In genomic region chr1:183933528-183934179, GRCh38 we compare ENCODE assay signal across 21 cellular contexts.
DNase-seq lines count a peak whose midpoint lies in the region; ATAC-seq, FAIRE-seq and TF ChIP-seq lines count a peak whose summit lies in the region.
"Had no signal": no experiment of that assay in that cellular context is flagged by ENCODE, and none has a peak within 500 bp of the region (broad histone marks: within the 10 kb centered on the region; RNA-seq: fewer than 3 reads in every experiment).

No MANE protein-coding gene starts in this region.

- dilution Hi-C loops in endothelial cell of umbilical vein (cut with MboI; ENCODE audit: extremely low pct_ligation_motif_present, low sequenced_read_pairs), result no loop called here

- no peaks in the 10 kb centered on the region for H3K27me3 ChIP-seq in A673 (replicated peaks; ENCODE audit: insufficient read depth, low read depth, low read length, poor library complexity)
- no peaks in the 10 kb centered on the region for H3K27me3 ChIP-seq in endothelial cell of umbilical vein (ENCODE audit: control insufficient read depth in 2 of 2, insufficient read depth in 2 of 2, low read length in 2 of 2)
- H3K27me3 ChIP-seq: BLaER1 treated with 17β-estradiol and CSF1 and Interleukin-3, amounts not matched to agents 10 nM and 100 nM had no signal

- H3K36me3 ChIP-seq in A673 (ENCODE audit: insufficient read depth, low read length, poor library complexity, severe bottlenecking), result peaks cover 22% of the 10 kb centered on the region
- no peaks in the 10 kb centered on the region for H3K36me3 ChIP-seq in endothelial cell of umbilical vein (ENCODE audit: control insufficient read depth in 2 of 2, extremely low read depth in 1 of 2, insufficient read depth in 2 of 2, low read length in 2 of 2)

- TF ChIP-seq POLR2A in endothelial cell of umbilical vein (IDR thresholded peaks at IDR 0.05; ENCODE audit: low read depth, low read length), result no peak

- peak overlapping the region; percentile 21 for H3K27ac Mint-ChIP-seq in stimulated activated effector memory CD8-positive, alpha-beta T cell treated with anti-CD3 and anti-CD28 coated beads, Interleukin-12 subunit alpha, Interleukin-12 subunit beta, amount 100 ng/mL, for 72 hours
- H3K27ac Mint-ChIP-seq: GM23338 had no signal

- H3K36me3 Mint-ChIP-seq in stimulated activated effector memory CD8-positive, alpha-beta T cell treated with anti-CD3 and anti-CD28 coated beads, Interleukin-12 subunit alpha, Interleukin-12 subunit beta, amount 100 ng/mL, for 72 hours, result no peaks in the 10 kb centered on the region

- H3K9ac ChIP-seq in endothelial cell of umbilical vein (replicated peaks; ENCODE audit: extremely low read depth, insufficient read depth, low read length), result no peak overlapping the region
- H3K9ac ChIP-seq: BLaER1 treated with 17β-estradiol and CSF1 and Interleukin-3, amounts not matched to agents 10 nM and 100 nM; KMS-11 had no signal

- POLR2A ChIA-PET in A673 (lab: Charles Lee; ENCODE audit: low non-redundant PET) (no interaction called here), endothelial cell of umbilical vein (lab: Charles Lee) (no interaction called here)

- H3K4me3 Mint-ChIP-seq in stimulated activated effector memory CD8-positive, alpha-beta T cell treated with anti-CD3 and anti-CD28 coated beads, Interleukin-12 subunit alpha, Interleukin-12 subunit beta, amount 100 ng/mL, for 72 hours, result no peak overlapping the region
- H3K4me3 Mint-ChIP-seq: CD8-positive, alpha-beta memory T cell; GM23338 had no signal

- H3K4me1 Mint-ChIP-seq in stimulated activated effector memory CD8-positive, alpha-beta T cell treated with anti-CD3 and anti-CD28 coated beads, Interleukin-12 subunit alpha, Interleukin-12 subunit beta, amount 100 ng/mL, for 72 hours, result peaks cover 13% of the 10 kb centered on the region
- H3K4me1 Mint-ChIP-seq: GM23338 had no signal

- no peaks in the 10 kb centered on the region for H3K9me3 Mint-ChIP-seq in stimulated activated effector memory CD8-positive, alpha-beta T cell treated with anti-CD3 and anti-CD28 coated beads, Interleukin-12 subunit alpha, Interleukin-12 subunit beta, amount 100 ng/mL, for 72 hours
- H3K9me3 Mint-ChIP-seq: CD8-positive, alpha-beta memory T cell; GM23338 had no signal

- no peak for ATAC-seq in stimulated activated effector memory CD8-positive, alpha-beta T cell treated with anti-CD3 and anti-CD28 coated beads, Interleukin-12 subunit alpha, Interleukin-12 subunit beta, amount 100 ng/mL, for 72 hours
- ATAC-seq in GM21737 (IDR thresholded peaks at IDR 0.05; ENCODE audit: unreplicated experiment) (no peak), GM21515 (IDR thresholded peaks at IDR 0.05; ENCODE audit: unreplicated experiment) (no peak), HG03354 (IDR thresholded peaks at IDR 0.05; ENCODE audit: poor library complexity, severe bottlenecking, unreplicated experiment) (no peak), HG02798 (IDR thresholded peaks at IDR 0.05; ENCODE audit: poor library complexity, unreplicated experiment) (no peak)
- ATAC-seq: GM23338, HCT116, PC-3 had no signal

- H3K79me2 ChIP-seq in endothelial cell of umbilical vein (ENCODE audit: control insufficient read depth, insufficient read depth, low read length), result no peaks in the 10 kb centered on the region

- intact Hi-C loops in A673 (cut with micrococcal nuclease; ENCODE audit: unreplicated experiment), result loop anchor here (5.0 kb wide), 1 partner anchor 104 kb away; the partner anchor contains the start of gene COLGALT2
- intact Hi-C loops in endothelial cell of umbilical vein (cut with micrococcal nuclease), result loop anchor here (5.0 kb wide), 1 partner anchor 289 kb away; no protein-coding TSS in a partner anchor

- TF ChIP-seq CTCF in A673 (conservative IDR thresholded peaks at IDR 0.05; ENCODE audit: low read depth, low read length), result no peak
- no peak for TF ChIP-seq CTCF in endothelial cell of umbilical vein (IDR thresholded peaks at IDR 0.05; ENCODE audit: extremely low read depth in 1 of 2, insufficient read depth in 1 of 2, low read depth in 1 of 2, low read length in 2 of 2)

- H3K9me3 ChIP-seq in A673 (ENCODE audit: low read depth, low read length, poor library complexity, severe bottlenecking) (no peaks in the 10 kb centered on the region), endothelial cell of umbilical vein (replicated peaks; ENCODE audit: control insufficient read depth, insufficient read depth, low read length) (no peaks in the 10 kb centered on the region)
- H3K9me3 ChIP-seq: BLaER1 treated with 17β-estradiol and CSF1 and Interleukin-3, amounts not matched to agents 10 nM and 100 nM had no signal

- DNase-seq in A673 (ENCODE audit: low spot score) (no peak), endothelial cell of umbilical vein (ENCODE audit: low read depth, low spot score) (no peak)
- DNase-seq in stimulated activated effector memory CD8-positive, alpha-beta T cell treated with anti-CD3 and anti-CD28 coated beads, Interleukin-12 subunit alpha, Interleukin-12 subunit beta, amount 100 ng/mL, for 72 hours (ENCODE audit: low spot score in 2 of 2), result no peak
- DNase-seq: CD8-positive, alpha-beta memory T cell; DMS79 treated with DMSO at 0.1 percent for 48 hours; NCI-H1436; NCI-H2029; NCI-H2171; NCI-H446 treated with DMSO at 0.1 percent for 48 hours; PC-3 had no signal

- H3K27ac ChIP-seq in A673 (ENCODE audit: low read depth, low read length, poor library complexity, severe bottlenecking) (no peak overlapping the region), angular gyrus (ENCODE audit: low read depth, low read length) (peak overlapping the region; percentile 81), endothelial cell of umbilical vein (ENCODE audit: insufficient read depth, low read depth, low read length) (no peak overlapping the region)
- H3K27ac ChIP-seq: KMS-11, RWPE1 had no signal

- H3K4me1 ChIP-seq in A673 (ENCODE audit: insufficient read depth, low read length, poor library complexity, severe bottlenecking), result peaks cover 21% of the 10 kb centered on the region
- H3K4me1 ChIP-seq in endothelial cell of umbilical vein (ENCODE audit: control insufficient read depth, extremely low read depth, insufficient read depth, low read length), result no peaks in the 10 kb centered on the region

- CTCF ChIA-PET in A673 (lab: Charles Lee) (no interaction called here), endothelial cell of umbilical vein (lab: Charles Lee) (interaction anchor here (1.0 to 1.2 kb wide), 2 partner anchors 18 to 278 kb away, joined by 3 to 4 read pairs; no protein-coding TSS in a partner anchor)

- no peak overlapping the region for H2AFZ ChIP-seq in endothelial cell of umbilical vein (ENCODE audit: low read depth, low read length)
- H2AFZ ChIP-seq: GM23338 had no signal

- H4K20me1 ChIP-seq in endothelial cell of umbilical vein (replicated peaks; ENCODE audit: control insufficient read depth, extremely low read depth, insufficient read depth, low read length), result no peaks in the 10 kb centered on the region

- H3K9me1 ChIP-seq in endothelial cell of umbilical vein (replicated peaks; ENCODE audit: control insufficient read depth, extremely low read depth, insufficient read depth, low read length), result no peaks in the 10 kb centered on the region

- no peak for FAIRE-seq in endothelial cell of umbilical vein (lab: Jason Lieb, UNC)
- FAIRE-seq: HepG2 had no signal

- BruUV-seq in A673 (replicated peaks; lab: Mats Ljungman, UMichigan) (TSS peak; percentile 1), endothelial cell of umbilical vein (replicated peaks; lab: Mats Ljungman, UMichigan) (TSS peak; percentile 15)

- H3K4me2 ChIP-seq in endothelial cell of umbilical vein (ENCODE audit: insufficient read depth, low read length), result no peak overlapping the region
- H3K4me2 ChIP-seq: BLaER1 treated with 17β-estradiol and CSF1 and Interleukin-3, amounts not matched to agents 10 nM and 100 nM; GM23338; KMS-11 had no signal

- no peak overlapping the region for H3K4me3 ChIP-seq in A673 (ENCODE audit: low read depth, low read length, poor library complexity, severe bottlenecking)
- no peak overlapping the region for H3K4me3 ChIP-seq in endothelial cell of umbilical vein (replicated peaks in 1 of 3; ENCODE audit: insufficient read depth in 1 of 3, low read depth in 1 of 3, low read length in 3 of 3)
- H3K4me3 ChIP-seq: BLaER1 treated with 17β-estradiol and CSF1 and Interleukin-3, amounts not matched to agents 10 nM and 100 nM; GM23338 had no signal

TF ChIP-seq in endothelial cell of umbilical vein, 7 proteins besides CTCF, POLR2A, EP300 and RAD21:
- no peak for TF ChIP-seq EZH2 (IDR thresholded peaks at IDR 0.05; ENCODE audit: borderline replicate concordance, low read depth, low read length, severe bottlenecking)
- no peak for TF ChIP-seq MYC (IDR thresholded peaks at IDR 0.05; ENCODE audit: low read depth, low read length)
- no peak for TF ChIP-seq POLR2AphosphoS5 (IDR thresholded peaks at IDR 0.05; ENCODE audit: insufficient read depth, low read depth, low read length)
- TF ChIP-seq GATA2 (IDR thresholded peaks at IDR 0.05; ENCODE audit: insufficient read depth, insufficient read length, low read depth, low read length), result no peak
- TF ChIP-seq JUN (IDR thresholded peaks at IDR 0.05; ENCODE audit: borderline replicate concordance, insufficient read depth, insufficient read length, low read depth), result no peak
